Comparison of ENCODE assay signal across 8 cellular contexts in the genomic region with DNA sequence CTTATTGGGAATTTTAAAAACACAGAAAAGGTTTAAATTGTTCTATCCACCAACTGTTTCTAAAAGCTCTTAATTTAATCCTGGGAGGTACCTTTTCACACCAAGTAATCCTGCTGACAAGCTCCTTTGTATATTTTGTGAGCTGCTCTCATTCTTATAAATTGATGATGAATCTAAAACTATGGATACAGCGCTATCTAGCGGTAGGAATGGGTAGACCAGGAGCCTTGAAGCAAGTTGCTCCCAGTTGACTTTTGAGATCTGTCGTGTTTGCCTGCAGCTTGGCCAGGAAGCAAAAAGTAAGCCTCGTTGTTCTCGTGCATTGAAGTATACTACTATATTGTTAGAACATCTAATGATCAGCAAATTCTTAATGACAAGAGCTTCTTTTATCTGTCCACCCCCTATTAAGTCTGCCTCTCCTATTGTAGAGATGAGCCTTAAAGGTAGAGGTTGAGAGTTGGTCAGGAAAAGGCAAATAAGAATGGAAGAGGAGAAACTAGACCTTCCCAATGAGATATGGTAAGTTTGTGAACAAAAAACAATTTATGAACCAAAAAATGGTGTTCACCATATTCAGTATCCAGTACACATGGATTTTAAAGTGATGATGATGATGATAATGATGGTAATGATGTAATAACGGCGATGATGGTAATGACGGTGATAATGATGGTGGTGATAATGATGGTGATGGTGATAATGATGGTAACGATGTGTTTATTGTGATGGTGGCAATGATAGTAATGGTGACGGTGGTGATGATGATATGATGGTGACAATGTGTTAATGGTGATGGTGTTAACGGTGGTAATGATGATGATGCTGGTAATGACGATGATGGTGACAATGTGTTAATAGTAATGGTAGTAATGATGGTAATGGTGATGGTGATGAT.
DNase-seq lines count a peak whose midpoint lies in the region; ATAC-seq and TF ChIP-seq lines count a peak whose summit lies in the region.

No MANE protein-coding gene starts in this region.

- H2AK5ac ChIP-seq in IMR-90 (ENCODE audit: low read depth, low read length): peak overlapping the region; percentile 79

- H3K4me2 ChIP-seq in IMR-90 (ENCODE audit: low read depth, low read length): no peak overlapping the region
- H3K4me2 ChIP-seq in OCI-LY3 (ENCODE audit: low read length): no peak overlapping the region

- no peaks in the 10 kb centered on the region for H3K9me1 ChIP-seq in IMR-90 (ENCODE audit: insufficient read depth, low read length)

- H3K4ac ChIP-seq in IMR-90 (ENCODE audit: low read depth, low read length): peak overlapping the region; percentile 79

- intact Hi-C loops in IMR-90 (cut with micrococcal nuclease) (loop anchor here (1.0 to 10.0 kb wide), 7 partner anchors 64 to 1233 kb away; no protein-coding TSS in a partner anchor), colonic mucosa (cut with DNase I) (no loop called here)

- H3K27me3 ChIP-seq in IMR-90 (ENCODE audit: control insufficient read depth, insufficient read depth, low read length): no peaks in the 10 kb centered on the region
- no peaks in the 10 kb centered on the region for H3K27me3 ChIP-seq in OCI-LY3 (ENCODE audit: low read depth, low read length)
- H3K27me3 ChIP-seq in colonic mucosa: no peaks in the 10 kb centered on the region
- no peaks in the 10 kb centered on the region for H3K27me3 ChIP-seq in upper lobe of left lung

- peak overlapping the region; percentile 94 for H2BK20ac ChIP-seq in IMR-90 (ENCODE audit: low read depth, low read length)

- H3K36me3 ChIP-seq in IMR-90 (ENCODE audit: control insufficient read depth, insufficient read depth, low read length) (no peaks in the 10 kb centered on the region), OCI-LY3 (replicated peaks; ENCODE audit: low read depth, low read length) (no peaks in the 10 kb centered on the region), colonic mucosa (no peaks in the 10 kb centered on the region), upper lobe of left lung (no peaks in the 10 kb centered on the region)

- H4K5ac ChIP-seq in IMR-90 (ENCODE audit: low read depth, low read length): peak overlapping the region; percentile 63; the same call in 1 of the 2 replicates

- H3K4me1 ChIP-seq in IMR-90 (ENCODE audit: control insufficient read depth, insufficient read depth, low read length) (0 out of 2 replicates have a peak, but pooled peaks cover 2% of the 10 kb centered on the region), OCI-LY3 (ENCODE audit: low read length) (no peaks in the 10 kb centered on the region), colonic mucosa (no peaks in the 10 kb centered on the region), upper lobe of left lung (no peaks in the 10 kb centered on the region)

- H2AK9ac ChIP-seq in IMR-90 (replicated peaks; ENCODE audit: low read depth, low read length, poor library complexity): no peak overlapping the region

- POLR2A ChIA-PET in IMR-90 (lab: Charles Lee; ENCODE audit: unreplicated experiment): interaction anchor here (0.6 kb wide), 1 partner anchor 11 kb away, joined by 3 read pairs; no protein-coding TSS in a partner anchor

- no peak overlapping the region; the same call in 1 of the 2 replicates for H3K14ac ChIP-seq in IMR-90 (replicated peaks; ENCODE audit: low read depth, low read length)

- H3K4me3 ChIP-seq in IMR-90 (ENCODE audit: insufficient read depth, low read depth, low read length): no peak overlapping the region
- no peak overlapping the region for H3K4me3 ChIP-seq in OCI-LY3 (ENCODE audit: low read length)
- no peak overlapping the region for H3K4me3 ChIP-seq in colonic mucosa
- no peak overlapping the region for H3K4me3 ChIP-seq in upper lobe of left lung

- CTCF ChIA-PET in IMR-90 (lab: Yijun Ruan, JAX): interaction anchor here (0.7 to 1.5 kb wide), 15 partner anchors 12 to 586 kb away, joined by 3 to 11 read pairs (median 4); partner anchors contain the start of gene NCKAP5

- no peaks in the 10 kb centered on the region for H3K79me2 ChIP-seq in OCI-LY3 (ENCODE audit: low read length)

- no TSS peak for BruUV-seq in IMR-90 (replicated peaks; lab: Mats Ljungman, UMichigan)

- H2AFZ ChIP-seq in IMR-90 (replicated peaks; ENCODE audit: low read length, poor library complexity): no peak overlapping the region
- H2AFZ ChIP-seq in OCI-LY3 (ENCODE audit: low read depth, low read length): no peak overlapping the region

- dilution Hi-C loops in IMR-90 (cut with HindIII; ENCODE audit: low sequenced_read_pairs, unreplicated experiment): no loop called here

- DNase-seq in C1 segment of cervical spinal cord (lab: John Stamatoyannopoulos, UW) (peak in 8 of 14 donors; percentile 9 to 38 (median 15)), GM13976 (ENCODE audit: low spot score) (peak; percentile 32), IMR-90 (peak; percentile 86), colonic mucosa (peak; percentile 59), left lobe of liver (ENCODE audit: low spot score) (peak; percentile 54), upper lobe of left lung (no peak)

- H3K56ac ChIP-seq in IMR-90 (ENCODE audit: extremely low read depth, insufficient read depth, low read length): peak overlapping the region; percentile 33; the same call in 1 of the 2 replicates

- H3K9me3 ChIP-seq in IMR-90 (ENCODE audit: control insufficient read depth, insufficient read depth, low read length) (peaks cover 8% of the 10 kb centered on the region), OCI-LY3 (ENCODE audit: insufficient read depth, low read length) (no peaks in the 10 kb centered on the region), colonic mucosa (no peaks in the 10 kb centered on the region), upper lobe of left lung (no peaks in the 10 kb centered on the region)

- H3K9ac ChIP-seq in IMR-90 (ENCODE audit: low read depth, low read length) (no peak overlapping the region), OCI-LY3 (ENCODE audit: low read length) (no peak overlapping the region), colonic mucosa (ENCODE audit: low read depth in 2 of 2, low read length in 2 of 2) (no peak overlapping the region)

- H4K91ac ChIP-seq in IMR-90 (ENCODE audit: insufficient read depth, low read depth, low read length): peak overlapping the region; percentile 46

- H4K20me1 ChIP-seq in IMR-90 (ENCODE audit: insufficient read depth, low read length) (no peaks in the 10 kb centered on the region), OCI-LY3 (ENCODE audit: insufficient read depth, low read length) (no peaks in the 10 kb centered on the region)

- ATAC-seq in IMR-90 (ENCODE audit: low read depth): peak; percentile 94
- peak; percentile 80 for ATAC-seq in left lobe of liver
- peak in 1 of 2 donors; percentile 75 for ATAC-seq in upper lobe of left lung (ENCODE audit: low FRiP score in 2 of 2)
- ATAC-seq in HG03342 (IDR thresholded peaks at IDR 0.05; ENCODE audit: unreplicated experiment): no peak

- peaks cover 0 to 8% of the 10 kb centered on the region in 2 experiments; a peak in 1 of 4 replicates for H3K79me1 ChIP-seq in IMR-90 (ENCODE audit: low read depth in 1 of 2, low read length in 2 of 2)

- 85% methylated on average over 7 of the region's 12 CpGs; no CpG with 5 or more reads in 1 of the 2 experiments for WGBS in IMR-90 (ENCODE audit: extremely low coverage in 2 of 2, insufficient read length in 1 of 2), 2 experiments
- WGBS in upper lobe of left lung, 2 donors: 52 to 54% methylated on average over 12 of the region's 12 CpGs

- peak overlapping the region; percentile 46 for H3K18ac ChIP-seq in IMR-90 (ENCODE audit: low read depth, low read length)

- TF ChIP-seq CTCF in GM13976 (IDR thresholded peaks at IDR 0.05; ENCODE audit: borderline replicate concordance, control extremely low read depth, extremely low read depth, insufficient read depth, missing control alignments): peak; percentile 63
- peak; percentile 84 for TF ChIP-seq CTCF in IMR-90 (conservative IDR thresholded peaks at IDR 0.05; ENCODE audit: low read depth, low read length)
- TF ChIP-seq CTCF in OCI-LY3 (IDR thresholded peaks at IDR 0.05; ENCODE audit: low read depth, low read length): peak; percentile 83
- peak; percentile 73 for TF ChIP-seq CTCF in colonic mucosa (IDR thresholded peaks at IDR 0.05)
- TF ChIP-seq CTCF in upper lobe of left lung (IDR thresholded peaks at IDR 0.05): peak; percentile 46 to 86 (median 68)

- H3K27ac ChIP-seq in IMR-90 (ENCODE audit: insufficient read depth, low read length): no peak overlapping the region
- no peak overlapping the region for H3K27ac ChIP-seq in OCI-LY3 (ENCODE audit: low read length)
- no peak overlapping the region for H3K27ac ChIP-seq in colonic mucosa
- no peak overlapping the region for H3K27ac ChIP-seq in upper lobe of left lung

- H2BK5ac ChIP-seq in IMR-90 (ENCODE audit: low read depth, low read length, poor library complexity, severe bottlenecking): peak overlapping the region; percentile 80

- TF ChIP-seq EP300 in upper lobe of left lung (IDR thresholded peaks at IDR 0.05): no peak

- in situ Hi-C loops in GM13976 (cut with MboI; ENCODE audit: low sequenced_read_pairs, unreplicated experiment): no loop called here
- in situ Hi-C loops in IMR-90 (cut with MboI; ENCODE audit: low sequenced_read_pairs): loop anchor here (5.0 kb wide), 1 partner anchor 218 kb away; no protein-coding TSS in a partner anchor

- peak overlapping the region; percentile 3 to 77; a peak in 3 of 4 replicates for H4K8ac ChIP-seq in IMR-90 (ENCODE audit: low read depth in 2 of 2, low read length in 2 of 2)

- TF ChIP-seq RAD21 in IMR-90 (IDR thresholded peaks at IDR 0.05; ENCODE audit: low read length): peak; percentile 86

- H2BK120ac ChIP-seq in IMR-90 (ENCODE audit: low read depth, low read length): peak overlapping the region; percentile 93

- TF ChIP-seq POLR2A in IMR-90 (IDR thresholded peaks at IDR 0.05; ENCODE audit: low read depth, low read length) (no peak), upper lobe of left lung (IDR thresholded peaks at IDR 0.05) (no peak)

- peak overlapping the region; percentile 51 for H2BK15ac ChIP-seq in IMR-90 (ENCODE audit: low read depth, low read length)

- H3K23ac ChIP-seq in IMR-90 (ENCODE audit: low read depth, low read length): no peak overlapping the region; the same call in 1 of the 2 replicates

TF ChIP-seq in IMR-90, 13 proteins besides CTCF, POLR2A, EP300 and RAD21:
- TF ChIP-seq RCOR1 (IDR thresholded peaks at IDR 0.05; ENCODE audit: insufficient replicate concordance, low read length) (no peak), SMC3 (IDR thresholded peaks at IDR 0.05; ENCODE audit: low read depth, low read length) (peak; percentile 74), MAFK (IDR thresholded peaks at IDR 0.05; ENCODE audit: low read depth, low read length) (peak; percentile 57; the same call in 1 of the 2 replicates)
TF ChIP-seq in IMR-90: peak in this region for 2.

Comparison
In these comparisons a context has a peak if more than half of its experiments do, and no peak if none do; other contexts are left out.
1. DNase-seq: peak in C1 segment of cervical spinal cord (8 of 14), GM13976 (single experiment), IMR-90 (single experiment), colonic mucosa (single experiment) and left lobe of liver (single experiment); none in upper lobe of left lung (0 of 2).
2. Peak in every context shown above with its lines, with median percentiles within 50 percentile points of each other: CTCF ChIP-seq.